ENCODE assay signal across 18 cellular contexts in genomic region chr5:16899171-16899570, GRCh38. TPM values are rescaled to one million over a fixed set of nuclear protein-coding genes. Genes with fewer than 3 reads are reported as not detected.
DNase-seq lines count a peak whose midpoint lies in the region; ATAC-seq and TF ChIP-seq lines count a peak whose summit lies in the region.
"Had no signal": no experiment of that assay in that cellular context is flagged by ENCODE, and none has a peak within 500 bp of the region (broad histone marks: within the 10 kb centered on the region; RNA-seq: fewer than 3 reads in every experiment).

No MANE protein-coding gene starts in this region.

- H3K4me1 Mint-ChIP-seq in Calu3 (ENCODE audit: low read depth, unreplicated experiment), result peaks cover 66% of the 10 kb centered on the region
- peaks cover 79% of the 10 kb centered on the region for H3K4me1 Mint-ChIP-seq in HFFc6 (ENCODE audit: low read depth)
- H3K4me1 Mint-ChIP-seq in nephron progenitor cell, result peaks cover 86% of the 10 kb centered on the region

- CTCF ChIA-PET in Calu3 (lab: Charles Lee), result interaction anchor here (0.6 to 1.3 kb wide), 4 partner anchors 15 to 291 kb away, joined by 3 to 9 read pairs (median 3); partner anchors contain the start of gene MYO10

- H3K9me3 ChIP-seq in WERI-Rb-1 (ENCODE audit: severe bottlenecking), result no peaks in the 10 kb centered on the region
- H3K9me3 ChIP-seq: BLaER1, HAP-1, SJSA1 had no signal

- H3K4me3 ChIP-seq in WERI-Rb-1 (ENCODE audit: low read depth, low read length), result no peak overlapping the region
- H3K4me3 ChIP-seq: BLaER1, HAP-1, SJSA1 had no signal

- TF ChIP-seq CTCF in Calu3 (IDR thresholded peaks at IDR 0.05; ENCODE audit: unreplicated experiment), result no peak
- no peak for TF ChIP-seq CTCF in HFFc6 (IDR thresholded peaks at IDR 0.05)
- TF ChIP-seq CTCF in WERI-Rb-1 (IDR thresholded peaks at IDR 0.05; ENCODE audit: low read depth, low read length), result no peak
- no peak for TF ChIP-seq CTCF in nephron progenitor cell (IDR thresholded peaks at IDR 0.05)

- BruUV-seq in Calu3 (replicated peaks; lab: Mats Ljungman, UMichigan), result no TSS peak

- DNase-seq in Calu3, result peak; percentile 45
- no peak for DNase-seq in HFFc6
- peak; percentile 37 for DNase-seq in WERI-Rb-1
- DNase-seq in nephron progenitor cell, result no peak
- DNase-seq in T1000 (lab: John Stamatoyannopoulos, UW), result no peak
- DNase-seq: CD8-positive, alpha-beta T cell; DMS79; KBM-7; MV-4-11; NCI-H1694 treated with DMSO at 0.1 percent for 48 hours; NCI-H510A; NCI-H774 had no signal

- H3K9me3 Mint-ChIP-seq in Calu3 (ENCODE audit: low read depth, unreplicated experiment) (no peaks in the 10 kb centered on the region), HFFc6 (no peaks in the 10 kb centered on the region), nephron progenitor cell (no peaks in the 10 kb centered on the region)
- H3K9me3 Mint-ChIP-seq: CD8-positive, alpha-beta T cell had no signal

- no peak overlapping the region for H3K27ac ChIP-seq in WERI-Rb-1
- H3K27ac ChIP-seq: BLaER1, SJSA1 had no signal

- H3K36me3 Mint-ChIP-seq in Calu3 (ENCODE audit: insufficient read depth, unreplicated experiment), result peaks cover 34% of the 10 kb centered on the region
- peaks cover 9% of the 10 kb centered on the region; the same call in 1 of the 2 replicates for H3K36me3 Mint-ChIP-seq in HFFc6 (ENCODE audit: low read depth)
- H3K36me3 Mint-ChIP-seq in nephron progenitor cell (ENCODE audit: low read depth), result peaks cover 8% of the 10 kb centered on the region
- H3K36me3 Mint-ChIP-seq: CD8-positive, alpha-beta T cell had no signal

- H3K27ac Mint-ChIP-seq in Calu3 (ENCODE audit: unreplicated experiment), result peak overlapping the region; percentile 69
- H3K27ac Mint-ChIP-seq in HFFc6, result 0 out of 2 replicates have a peak overlapping the region, but pooled peaks have one; percentile 16
- peak overlapping the region; percentile 67 for H3K27ac Mint-ChIP-seq in nephron progenitor cell
- H3K27ac Mint-ChIP-seq: CD8-positive, alpha-beta T cell had no signal

- ATAC-seq in HG03159 (IDR thresholded peaks at IDR 0.05; ENCODE audit: unreplicated experiment), result no peak
- no peak for ATAC-seq in HG03521 (IDR thresholded peaks at IDR 0.05; ENCODE audit: unreplicated experiment)
- ATAC-seq: CD8-positive, alpha-beta T cell; HepG2 had no signal

- H3K36me3 ChIP-seq in WERI-Rb-1, result no peaks in the 10 kb centered on the region
- H3K36me3 ChIP-seq: BLaER1, HAP-1 had no signal

- intact Hi-C loops in Calu3 (cut with micrococcal nuclease; ENCODE audit: unreplicated experiment), result no loop called here

- H3K27me3 Mint-ChIP-seq in Calu3 (ENCODE audit: unreplicated experiment) (no peaks in the 10 kb centered on the region), HFFc6 (ENCODE audit: insufficient read depth) (peaks cover 7% of the 10 kb centered on the region), nephron progenitor cell (ENCODE audit: low read depth, poor library complexity) (no peaks in the 10 kb centered on the region)

- H3K4me3 Mint-ChIP-seq in Calu3 (ENCODE audit: low read depth, unreplicated experiment) (peak overlapping the region; percentile 54), HFFc6 (no peak overlapping the region), nephron progenitor cell (no peak overlapping the region)
- H3K4me3 Mint-ChIP-seq: CD8-positive, alpha-beta T cell had no signal

- H3K27me3 ChIP-seq in WERI-Rb-1 (ENCODE audit: insufficient read depth, low read depth, severe bottlenecking), result no peaks in the 10 kb centered on the region
- H3K27me3 ChIP-seq: BLaER1, SJSA1 had no signal

RNA-seq across cellular contexts. Expression of gene MYO10, which starts 36.9 kb away (rescaled TPM):
- total RNA-seq in Calu3 (2022), result 69.6 and 101 TPM in 2 replicates
- 100 to 1,000 TPM in 5 of 6 experiments, 10 to 100 TPM in 1; 99.4 to 142 (median 129) TPM for total RNA-seq in HFFc6 (2021; fragmentation: NEBNext Ultra II Directional; extraction: Animal tissue kit (Norgen Biotek cat#: 25700))
- total RNA-seq: CD8-positive, alpha-beta T cell had no signal

Comparison
In these comparisons a context has a peak if more than half of its experiments do, and no peak if none do; other contexts are left out.
1. DNase-seq: peak in Calu3 (single experiment) and WERI-Rb-1 (single experiment); none in HFFc6 (single experiment), nephron progenitor cell (single experiment) and T1000 (single experiment).
2. H3K27ac Mint-ChIP-seq: peak in every context shown above with its lines; median percentile 69 in Calu3; 67 in nephron progenitor cell; 16 in HFFc6.